ENCODE assay signal across 8 cellular contexts in the genomic region with DNA sequence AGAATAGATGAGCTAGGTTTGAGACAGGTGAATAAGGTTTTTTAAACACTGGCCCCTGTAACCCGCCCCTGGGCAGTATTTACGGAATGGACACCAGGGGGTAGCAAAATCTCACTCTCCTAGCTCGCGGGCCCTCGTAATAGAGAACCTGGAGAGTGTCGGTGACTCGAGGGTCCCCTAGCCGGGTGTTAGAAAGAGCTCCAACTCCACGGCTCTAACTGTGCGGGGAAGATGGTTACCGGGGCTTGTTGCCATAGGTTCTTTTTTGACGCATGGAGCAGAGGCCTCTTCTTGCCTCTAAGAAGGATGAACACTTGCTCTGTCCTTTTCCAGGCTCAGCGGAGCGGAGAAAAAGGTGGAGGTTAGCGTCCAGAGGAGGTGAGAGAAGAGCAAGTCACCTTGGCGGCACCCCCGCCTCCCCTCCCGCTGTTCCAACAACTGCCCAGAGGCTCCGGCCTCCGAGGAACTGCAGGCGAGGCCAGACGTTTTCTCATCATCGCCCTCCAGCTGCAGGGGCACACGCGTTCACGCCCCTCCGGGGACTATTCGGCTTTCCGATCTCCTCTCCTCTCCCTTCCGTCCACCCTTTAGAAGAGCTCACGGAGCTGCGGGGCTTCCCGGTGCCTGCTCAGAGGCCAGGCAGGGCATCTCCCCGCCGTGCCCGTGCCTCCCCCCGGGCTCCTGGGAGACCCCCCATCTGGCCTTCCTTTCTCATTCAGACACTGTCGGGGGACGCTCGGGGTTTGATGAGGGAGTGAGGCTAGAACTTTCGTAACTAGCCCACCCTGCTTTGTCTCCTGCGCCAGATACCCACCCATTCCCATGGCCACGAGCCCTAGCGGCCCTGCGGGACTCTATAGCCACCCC. TPM values are rescaled to one million over a fixed set of nuclear protein-coding genes. Genes with fewer than 3 reads are reported as not detected.
DNase-seq lines count a peak whose midpoint lies in the region; ATAC-seq and TF ChIP-seq lines count a peak whose summit lies in the region.

No MANE protein-coding gene starts in this region.

- TF ChIP-seq CTCF in fibroblast of pulmonary artery (IDR thresholded peaks at IDR 0.05; ENCODE audit: low read length, missing control alignments), result peak; percentile 69
- peak; percentile 53 to 91 (median 69) for TF ChIP-seq CTCF in tibial nerve (IDR thresholded peaks at IDR 0.05)

- TF ChIP-seq POLR2A in tibial nerve (IDR thresholded peaks at IDR 0.05), result no peak

- no peaks in the 10 kb centered on the region for H3K27me3 ChIP-seq in tibial nerve

- H3K27ac Mint-ChIP-seq in naive B cell, result peak overlapping the region in 2 of 6 donors; percentile 47 to 90

- ATAC-seq in naive B cell (ENCODE audit: low read depth in 2 of 2) (peak; percentile 60 to 61), GM21447 (IDR thresholded peaks at IDR 0.05; ENCODE audit: unreplicated experiment) (no peak)

- H3K27ac ChIP-seq in tibial nerve, result peak overlapping the region; percentile 81 to 97 (median 94)

- peaks cover 0 to under 1% (median 0%) of the 10 kb centered on the region in 3 donors for H3K36me3 ChIP-seq in tibial nerve

- H3K4me3 ChIP-seq in fibroblast of pulmonary artery (replicated peaks; ENCODE audit: low read depth, low read length) (peak overlapping the region; percentile 83), tibial nerve (peak overlapping the region; percentile 54 to 88 (median 74))

- H3K27me3 Mint-ChIP-seq in naive B cell, result peaks cover 9 to 58% (median 43%) of the 10 kb centered on the region in 3 donors

- no peaks in the 10 kb centered on the region for H3K9me3 ChIP-seq in tibial nerve

- peak in 1 of 2 donors; percentile 11 for TF ChIP-seq EP300 in tibial nerve (IDR thresholded peaks at IDR 0.05)

- peak overlapping the region; percentile 83 to 95 (median 90) for H3K4me3 Mint-ChIP-seq in naive B cell

- H3K4me1 Mint-ChIP-seq in naive B cell, result peaks cover 39 to 42% (median 39%) of the 10 kb centered on the region in 3 donors

- no peaks in the 10 kb centered on the region for H3K9me3 Mint-ChIP-seq in naive B cell

- WGBS in tibial nerve, 2 donors, result 1 to 2% methylated on average over 38 to 45 of the region's 45 CpGs

- H3K36me3 Mint-ChIP-seq in naive B cell, result no peaks in the 10 kb centered on the region

- DNase-seq in C1 segment of cervical spinal cord (lab: John Stamatoyannopoulos, UW), result peak in 12 of 14 donors; percentile 25 to 71 (median 50)
- DNase-seq in HK-2 (ENCODE audit: unreplicated experiment), result peak; percentile 59
- peak; percentile 41 for DNase-seq in NCI-H82 treated with DMSO at 0.1 percent for 48 hours (lab: John Stamatoyannopoulos, UW; ENCODE audit: unreplicated experiment)
- peak; percentile 54 to 63 for DNase-seq in activated T-cell treated with anti-CD3 and anti-CD28 coated beads, Interleukin-2, amount 50 U/mL, for 48 hours
- peak; percentile 67 for DNase-seq in fibroblast of pulmonary artery (ENCODE audit: low read depth)
- peak; percentile 60 for DNase-seq in naive B cell
- DNase-seq in tibial nerve (ENCODE audit: low spot score in 2 of 2), result peak in 1 of 2 donors; percentile 63

- peaks cover 0 to 43% (median 28%) of the 10 kb centered on the region in 4 donors for H3K4me1 ChIP-seq in tibial nerve

RNA-seq across cellular contexts. Expression of a gene that starts 1.4 kb away (rescaled TPM):
- under 1 TPM in 5 of 6 donors, not detected in 1; 0.07 to 0.99 (median 0.27) TPM for polyA plus RNA-seq in naive B cell (ENCODE audit: low read depth in 6 of 6)
- total RNA-seq in tibial nerve, result 100 to 1,000 TPM in 1 of 4 donors, 10 to 100 TPM in 3; 72.5 to 128 (median 80.9) TPM

RNA-seq across cellular contexts. Expression of a gene that starts 11.1 kb away (rescaled TPM):
- not detected for polyA plus RNA-seq in naive B cell (ENCODE audit: low read depth in 6 of 6)
- total RNA-seq in tibial nerve, result not detected

RNA-seq across cellular contexts. Expression of a gene that starts 26.6 kb away (rescaled TPM):
- not detected for polyA plus RNA-seq in naive B cell (ENCODE audit: low read depth in 6 of 6)
- total RNA-seq in tibial nerve, result not detected

RNA-seq across cellular contexts. Expression of a gene that starts 29.7 kb away (rescaled TPM):
- polyA plus RNA-seq in naive B cell (ENCODE audit: low read depth in 6 of 6), result 1 to 10 TPM in 1 of 6 donors, under 1 TPM in 3, not detected in 2; 0.13 to 1.1 (median 0.56) TPM
- total RNA-seq in tibial nerve, result 10 to 100 TPM; 28.6 to 90.3 (median 34.9) TPM

RNA-seq across cellular contexts. Expression of a gene that starts 32.1 kb away (rescaled TPM):
- not detected for polyA plus RNA-seq in naive B cell (ENCODE audit: low read depth in 6 of 6)
- total RNA-seq in tibial nerve, result under 1 TPM in 2 of 4 donors, not detected in 2; 0.44 to 0.63 TPM
